Comparison of ENCODE assay signal across 1 cellular context in genomic region chr14:104734991-104735779, GRCh38.
TF ChIP-seq lines count a peak whose summit lies in the region.

No MANE protein-coding gene starts in this region.

TF ChIP-seq in HepG2, 621 proteins besides CTCF, POLR2A, EP300 and RAD21 (continued from another document and continues in another):
- TF ChIP-seq HINFP (CRISPR knock-in tag; IDR thresholded peaks at IDR 0.05; ENCODE audit: low read depth), result peak; percentile 97
- TF ChIP-seq ZZZ3 (CRISPR knock-in tag; IDR thresholded peaks at IDR 0.05; ENCODE audit: borderline replicate concordance), result peak; percentile 92
- 0 out of 2 replicates have a peak, but pooled peaks have one; percentile 39 for TF ChIP-seq ZSCAN25 (CRISPR knock-in tag; IDR thresholded peaks at IDR 0.05)
- no peak for TF ChIP-seq NKX3-1 (CRISPR knock-in tag; IDR thresholded peaks at IDR 0.05)
- TF ChIP-seq ARHGAP35 (CRISPR knock-in tag; IDR thresholded peaks at IDR 0.05; ENCODE audit: borderline replicate concordance), result peak; percentile 69
- no peak; the same call in 1 of the 2 replicates for TF ChIP-seq BRD4 (CRISPR knock-in tag; IDR thresholded peaks at IDR 0.05)
- TF ChIP-seq, protein P1, sequence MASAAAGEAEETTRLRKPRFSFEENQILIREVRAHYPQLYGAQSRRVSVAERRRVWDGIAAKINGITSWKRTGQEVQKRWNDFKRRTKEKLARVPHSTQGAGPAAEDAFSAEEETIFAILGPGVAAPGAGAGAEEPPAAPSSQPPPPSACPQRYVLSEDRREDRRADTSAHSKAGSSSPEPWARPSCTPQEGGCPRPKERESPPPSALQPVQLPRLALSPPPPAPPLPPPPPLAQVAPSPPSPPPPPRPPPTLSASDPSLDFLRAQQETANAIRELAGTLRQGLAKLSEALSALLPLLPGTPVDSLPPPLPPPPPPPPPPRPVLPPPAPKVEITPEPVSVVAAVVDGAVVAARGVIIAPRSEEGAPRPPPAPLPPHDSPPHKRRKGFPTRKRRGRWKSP (CRISPR knock-in tag; IDR thresholded peaks at IDR 0.05), result peak; percentile 39; the same call in 1 of the 2 replicates
- no peak for TF ChIP-seq ZNF274 (CRISPR knock-in tag; IDR thresholded peaks at IDR 0.05)
- no peak for TF ChIP-seq RFXAP (CRISPR knock-in tag; IDR thresholded peaks at IDR 0.05; ENCODE audit: borderline replicate concordance)
- TF ChIP-seq ZNF563 (CRISPR knock-in tag; IDR thresholded peaks at IDR 0.05), result peak; percentile 87; the same call in 1 of the 2 replicates
- peak; percentile 87; the same call in 1 of the 2 replicates for TF ChIP-seq IKZF5 (CRISPR knock-in tag; IDR thresholded peaks at IDR 0.05)
- no peak for TF ChIP-seq SOX6 (IDR thresholded peaks at IDR 0.05)
- TF ChIP-seq SOX6 (CRISPR knock-in tag; IDR thresholded peaks at IDR 0.05), result peak; percentile 46
- peak; percentile 64; the same call in 1 of the 2 replicates for TF ChIP-seq HMG20A (CRISPR knock-in tag; IDR thresholded peaks at IDR 0.05; ENCODE audit: borderline replicate concordance)
- TF ChIP-seq ZNF354B (CRISPR knock-in tag; IDR thresholded peaks at IDR 0.05), result no peak
- TF ChIP-seq NR3C1 (CRISPR knock-in tag; IDR thresholded peaks at IDR 0.05), result no peak
- TF ChIP-seq MXD4 (CRISPR knock-in tag; IDR thresholded peaks at IDR 0.05), result no peak
- TF ChIP-seq ZNF749 (CRISPR knock-in tag; IDR thresholded peaks at IDR 0.05; ENCODE audit: borderline replicate concordance), result peak; percentile 97
- no peak for TF ChIP-seq REPIN1 (CRISPR knock-in tag; IDR thresholded peaks at IDR 0.05; ENCODE audit: borderline replicate concordance, low read depth)
- peak; percentile 92 for TF ChIP-seq NR1H2 (CRISPR knock-in tag; IDR thresholded peaks at IDR 0.05; ENCODE audit: borderline replicate concordance, low read depth)
- peak; percentile 81; the same call in 1 of the 2 replicates for TF ChIP-seq ZNF441 (CRISPR knock-in tag; IDR thresholded peaks at IDR 0.05; ENCODE audit: borderline replicate concordance)
- no peak for TF ChIP-seq SIN3B (IDR thresholded peaks at IDR 0.05; ENCODE audit: low read length)
- no peak for TF ChIP-seq NFIB (CRISPR knock-in tag; IDR thresholded peaks at IDR 0.05; ENCODE audit: borderline replicate concordance)
- peak; percentile 7 for TF ChIP-seq ZNF747 (CRISPR knock-in tag; IDR thresholded peaks at IDR 0.05; ENCODE audit: borderline replicate concordance)
- TF ChIP-seq MLLT10 (CRISPR knock-in tag; IDR thresholded peaks at IDR 0.05), result no peak
- peak; percentile 95; the same call in 1 of the 2 replicates for TF ChIP-seq ZNF430 (CRISPR knock-in tag; IDR thresholded peaks at IDR 0.05)
- TF ChIP-seq, protein P2, sequence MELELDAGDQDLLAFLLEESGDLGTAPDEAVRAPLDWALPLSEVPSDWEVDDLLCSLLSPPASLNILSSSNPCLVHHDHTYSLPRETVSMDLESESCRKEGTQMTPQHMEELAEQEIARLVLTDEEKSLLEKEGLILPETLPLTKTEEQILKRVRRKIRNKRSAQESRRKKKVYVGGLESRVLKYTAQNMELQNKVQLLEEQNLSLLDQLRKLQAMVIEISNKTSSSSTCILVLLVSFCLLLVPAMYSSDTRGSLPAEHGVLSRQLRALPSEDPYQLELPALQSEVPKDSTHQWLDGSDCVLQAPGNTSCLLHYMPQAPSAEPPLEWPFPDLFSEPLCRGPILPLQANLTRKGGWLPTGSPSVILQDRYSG (CRISPR knock-in tag; IDR thresholded peaks at IDR 0.05), result no peak
- TF ChIP-seq TFDP2 (CRISPR knock-in tag; IDR thresholded peaks at IDR 0.05), result peak; percentile 68
- no peak for TF ChIP-seq ATF4 (CRISPR knock-in tag; IDR thresholded peaks at IDR 0.05)
- TF ChIP-seq ZNF800 (CRISPR knock-in tag; IDR thresholded peaks at IDR 0.05), result no peak
- TF ChIP-seq, protein P3, sequence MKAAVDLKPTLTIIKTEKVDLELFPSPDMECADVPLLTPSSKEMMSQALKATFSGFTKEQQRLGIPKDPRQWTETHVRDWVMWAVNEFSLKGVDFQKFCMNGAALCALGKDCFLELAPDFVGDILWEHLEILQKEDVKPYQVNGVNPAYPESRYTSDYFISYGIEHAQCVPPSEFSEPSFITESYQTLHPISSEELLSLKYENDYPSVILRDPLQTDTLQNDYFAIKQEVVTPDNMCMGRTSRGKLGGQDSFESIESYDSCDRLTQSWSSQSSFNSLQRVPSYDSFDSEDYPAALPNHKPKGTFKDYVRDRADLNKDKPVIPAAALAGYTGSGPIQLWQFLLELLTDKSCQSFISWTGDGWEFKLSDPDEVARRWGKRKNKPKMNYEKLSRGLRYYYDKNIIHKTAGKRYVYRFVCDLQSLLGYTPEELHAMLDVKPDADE (CRISPR knock-in tag; IDR thresholded peaks at IDR 0.05), result no peak
- TF ChIP-seq NCOA2 (CRISPR knock-in tag; IDR thresholded peaks at IDR 0.05), result no peak
- peak; percentile 93; the same call in 1 of the 2 replicates for TF ChIP-seq THAP7 (CRISPR knock-in tag; IDR thresholded peaks at IDR 0.05)
- TF ChIP-seq IRF2 (CRISPR knock-in tag; IDR thresholded peaks at IDR 0.05), result peak; percentile 44; the same call in 1 of the 2 replicates
- peak; percentile 28; the same call in 1 of the 2 replicates for TF ChIP-seq HOXA9 (CRISPR knock-in tag; IDR thresholded peaks at IDR 0.05; ENCODE audit: borderline replicate concordance)
- TF ChIP-seq CSRNP2 (CRISPR knock-in tag; conservative IDR thresholded peaks at IDR 0.05; ENCODE audit: low read depth), result no peak; the same call in 1 of the 2 replicates
- TF ChIP-seq PAF1 (CRISPR knock-in tag; IDR thresholded peaks at IDR 0.05), result no peak
- 0 out of 2 replicates have a peak, but pooled peaks have one; percentile 37 for TF ChIP-seq TSC22D2 (CRISPR knock-in tag; IDR thresholded peaks at IDR 0.05; ENCODE audit: borderline replicate concordance)
- peak; percentile 86; the same call in 1 of the 2 replicates for TF ChIP-seq MTA1 (CRISPR knock-in tag; IDR thresholded peaks at IDR 0.05; ENCODE audit: borderline replicate concordance)
- TF ChIP-seq ZNF652 (CRISPR knock-in tag; IDR thresholded peaks at IDR 0.05; ENCODE audit: borderline replicate concordance, low read depth), result no peak
- no peak for TF ChIP-seq NCOA5 (CRISPR knock-in tag; IDR thresholded peaks at IDR 0.05)
- TF ChIP-seq ZNF761 (CRISPR knock-in tag; conservative IDR thresholded peaks at IDR 0.05), result no peak; the same call in 1 of the 2 replicates
- TF ChIP-seq, protein P4, sequence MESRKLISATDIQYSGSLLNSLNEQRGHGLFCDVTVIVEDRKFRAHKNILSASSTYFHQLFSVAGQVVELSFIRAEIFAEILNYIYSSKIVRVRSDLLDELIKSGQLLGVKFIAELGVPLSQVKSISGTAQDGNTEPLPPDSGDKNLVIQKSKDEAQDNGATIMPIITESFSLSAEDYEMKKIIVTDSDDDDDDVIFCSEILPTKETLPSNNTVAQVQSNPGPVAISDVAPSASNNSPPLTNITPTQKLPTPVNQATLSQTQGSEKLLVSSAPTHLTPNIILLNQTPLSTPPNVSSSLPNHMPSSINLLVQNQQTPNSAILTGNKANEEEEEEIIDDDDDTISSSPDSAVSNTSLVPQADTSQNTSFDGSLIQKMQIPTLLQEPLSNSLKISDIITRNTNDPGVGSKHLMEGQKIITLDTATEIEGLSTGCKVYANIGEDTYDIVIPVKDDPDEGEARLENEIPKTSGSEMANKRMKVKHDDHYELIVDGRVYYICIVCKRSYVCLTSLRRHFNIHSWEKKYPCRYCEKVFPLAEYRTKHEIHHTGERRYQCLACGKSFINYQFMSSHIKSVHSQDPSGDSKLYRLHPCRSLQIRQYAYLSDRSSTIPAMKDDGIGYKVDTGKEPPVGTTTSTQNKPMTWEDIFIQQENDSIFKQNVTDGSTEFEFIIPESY (CRISPR knock-in tag; IDR thresholded peaks at IDR 0.05), result peak; percentile 78
- TF ChIP-seq POLR2AphosphoS2 (IDR thresholded peaks at IDR 0.05; ENCODE audit: low read depth, low read length), result no peak
- TF ChIP-seq TRIM22 (IDR thresholded peaks at IDR 0.05), result no peak
- TF ChIP-seq ZNF275 (CRISPR knock-in tag; IDR thresholded peaks at IDR 0.05; ENCODE audit: borderline replicate concordance), result no peak
- TF ChIP-seq ZNF891 (CRISPR knock-in tag; IDR thresholded peaks at IDR 0.05), result peak; percentile 79; the same call in 1 of the 2 replicates
- TF ChIP-seq TEAD2 (CRISPR knock-in tag; IDR thresholded peaks at IDR 0.05), result no peak
